24 cellular contexts compared by ENCODE assay signal in genomic region chr5:128099944-128100343, GRCh38.
"Had no signal": no experiment of that assay in that cellular context is flagged by ENCODE, and none has a peak within 500 bp of the region (broad histone marks: within the 10 kb centered on the region; RNA-seq: fewer than 3 reads in every experiment).

No MANE protein-coding gene starts in this region.

- H3K36me3 ChIP-seq: ascending aorta, brain microvascular endothelial cell, cardiac muscle cell, Peyer's patch had no signal

- DNase-seq: activated CD4-positive, alpha-beta T cell treated with anti-CD3 and anti-CD28 coated beads for 4 hours; activated CD8-positive, alpha-beta memory T cell treated with anti-CD3 and anti-CD28 coated beads, Interleukin-2, amount 50 U/mL, for 4 hours; activated CD8-positive, alpha-beta T cell treated with anti-CD3 and anti-CD28 coated beads for 36 hours; activated T-cell treated with anti-CD3 and anti-CD28 coated beads, Interleukin-2, amount 50 U/mL, for 72 hours; brain microvascular endothelial cell; MM.1S; NCI-H1105; NCI-H1436; NCI-H1694 treated with DMSO at 0.1 percent for 48 hours; NCI-H2029 treated with DMSO at 0.1 percent for 48 hours; NCI-H510A treated with DMSO at 0.1 percent for 48 hours; NCI-H69; NK-92 treated with Interleukin-12 subunit alpha and Interleukin-12 subunit beta, amount 100 ng/mL, for 24 hours; Peyer's patch; Right ventricle myocardium superior; SJCRH30; SW 1271 had no signal

- H3K4me1 ChIP-seq: ascending aorta, SJCRH30 had no signal

- ATAC-seq: activated CD4-positive, CD25-positive, alpha-beta regulatory T cell treated with anti-CD3 and anti-CD28 coated beads, Interleukin-2, amount 50 U/mL, for 24 hours; activated CD8-positive, alpha-beta T cell treated with anti-CD3 and anti-CD28 coated beads for 36 hours; activated T-cell treated with anti-CD3 and anti-CD28 coated beads, Interleukin-2, amount 50 U/mL, for 72 hours; SK-N-SH treated with all-trans-retinoic acid at 6 μM for 48 hours had no signal

- H3K4me3 ChIP-seq: ascending aorta, cardiac muscle cell, Peyer's patch, SJCRH30 had no signal

- H3K27me3 ChIP-seq: ascending aorta, brain microvascular endothelial cell, cardiac muscle cell, Peyer's patch, SJCRH30 had no signal

- H3K27ac ChIP-seq: ascending aorta, brain microvascular endothelial cell, cardiac muscle cell, Peyer's patch, RWPE1, SJCRH30 had no signal

- H3K27ac Mint-ChIP-seq: activated CD8-positive, alpha-beta T cell treated with anti-CD3 and anti-CD28 coated beads for 36 hours; activated naive CD4-positive, alpha-beta T cell treated with anti-CD3 and anti-CD28 coated beads, Interleukin-2, amount 50 U/mL, for 24 hours; activated T-cell treated with anti-CD3 and anti-CD28 coated beads, Interleukin-2, amount 50 U/mL, for 72 hours; T-helper 2 cell treated with Interferon-gamma antibody and Interleukin-4, amounts not matched to agents 5 μg/mL and 100 μg/mL, for 36 hours had no signal

- H3K4me3 Mint-ChIP-seq: activated CD8-positive, alpha-beta T cell treated with anti-CD3 and anti-CD28 coated beads for 36 hours; activated naive CD4-positive, alpha-beta T cell treated with anti-CD3 and anti-CD28 coated beads, Interleukin-2, amount 50 U/mL, for 24 hours; activated T-cell treated with anti-CD3 and anti-CD28 coated beads, Interleukin-2, amount 50 U/mL, for 72 hours; T-helper 2 cell treated with Interferon-gamma antibody and Interleukin-4, amounts not matched to agents 5 μg/mL and 100 μg/mL, for 36 hours had no signal

- H3K27me3 Mint-ChIP-seq: activated CD8-positive, alpha-beta T cell treated with anti-CD3 and anti-CD28 coated beads for 36 hours; activated naive CD4-positive, alpha-beta T cell treated with anti-CD3 and anti-CD28 coated beads, Interleukin-2, amount 50 U/mL, for 24 hours had no signal
